ENCODE assay signal across 8 cellular contexts in the genomic region with DNA sequence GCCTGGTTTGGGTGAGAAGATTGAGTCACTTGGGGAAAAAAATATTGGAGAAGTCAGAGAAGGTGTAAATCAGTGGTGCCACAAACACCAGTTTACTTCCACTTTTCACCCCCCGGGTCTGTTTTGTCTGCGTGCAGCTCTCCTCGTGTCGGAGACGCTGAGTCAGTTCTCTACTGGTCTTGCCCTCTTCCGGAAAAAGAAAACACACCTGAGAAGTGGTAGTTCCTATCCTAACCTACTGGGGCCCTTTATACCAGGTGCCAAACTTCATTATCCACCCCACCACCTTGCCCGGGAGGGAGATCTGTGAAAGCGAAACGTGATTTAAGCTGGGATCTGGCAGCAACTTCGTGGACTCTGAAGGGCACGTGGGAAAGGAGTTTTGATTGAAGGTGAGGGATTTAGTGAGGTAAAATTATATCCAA. TPM values are rescaled to one million over a fixed set of nuclear protein-coding genes. Genes with fewer than 3 reads are reported as not detected.
DNase-seq lines count a peak whose midpoint lies in the region; ATAC-seq and TF ChIP-seq lines count a peak whose summit lies in the region.

No MANE protein-coding gene starts in this region.

- no peaks in the 10 kb centered on the region for H3K36me3 ChIP-seq in mesodermal cell (ENCODE audit: control insufficient read depth, insufficient read depth, low read length)

- DNase-seq in HFFc6 (peak; percentile 5), NCI-H1092 (lab: John Stamatoyannopoulos, UW) (peak; percentile 53), coronary artery (ENCODE audit: low spot score) (peak; percentile 72), cerebellar nuclear complex (lab: John Stamatoyannopoulos, UW) (no peak)
- DNase-seq in activated CD4-positive, CD25-positive, alpha-beta regulatory T cell treated with anti-CD3 and anti-CD28 coated beads, Interleukin-2, amount 50 U/mL, for 16 hours (ENCODE audit: low read depth, low spot score), result peak; percentile 58
- DNase-seq in stimulated activated CD8-positive, alpha-beta memory T cell treated with anti-CD3 and anti-CD28 coated beads, Interleukin-4, amount 100 ng/mL, for 24 hours (ENCODE audit: low read depth), result peak; percentile 45

- peaks cover 12% of the 10 kb centered on the region; the same call in 1 of the 2 replicates for H3K36me3 Mint-ChIP-seq in HFFc6 (ENCODE audit: low read depth)

- H3K27ac Mint-ChIP-seq in HFFc6, result peak overlapping the region; percentile 93

- H3K27ac ChIP-seq in coronary artery (peak overlapping the region; percentile 94), mesodermal cell (ENCODE audit: low read depth, low read length, severe bottlenecking) (peak overlapping the region; percentile 72)

- 59 to 72% methylated on average over 6 to 10 of the region's 11 CpGs for WGBS in mesodermal cell (ENCODE audit: insufficient coverage in 2 of 2), 2 experiments

- no peaks in the 10 kb centered on the region for H3K4me1 ChIP-seq in mesodermal cell (ENCODE audit: control insufficient read depth, insufficient read depth, low read length, poor library complexity, severe bottlenecking)

- no peaks in the 10 kb centered on the region; the same call in 1 of the 2 replicates for H3K27me3 Mint-ChIP-seq in HFFc6 (ENCODE audit: insufficient read depth)

- ATAC-seq in GM18498 (IDR thresholded peaks at IDR 0.05; ENCODE audit: unreplicated experiment), result peak; percentile 39

- peaks cover 8% of the 10 kb centered on the region for H3K9me3 Mint-ChIP-seq in HFFc6

- TF ChIP-seq CTCF in HFFc6 (IDR thresholded peaks at IDR 0.05), result no peak
- TF ChIP-seq CTCF in coronary artery (IDR thresholded peaks at IDR 0.05), result no peak

- no peaks in the 10 kb centered on the region for H3K9me3 ChIP-seq in mesodermal cell (ENCODE audit: control insufficient read depth, low read length)

- H3K4me3 ChIP-seq in coronary artery (peak overlapping the region; percentile 92), mesodermal cell (ENCODE audit: extremely low read depth, insufficient read depth, low read length, poor library complexity, severe bottlenecking) (peak overlapping the region; percentile 93)

- H3K4me1 Mint-ChIP-seq in HFFc6 (ENCODE audit: low read depth), result peaks cover 52% of the 10 kb centered on the region

- peak overlapping the region; percentile 97 for H3K4me3 Mint-ChIP-seq in HFFc6

RNA-seq across cellular contexts. Expression of gene IVNS1ABP, which starts 0.9 kb away (rescaled TPM):
- total RNA-seq in HFFc6 (2021; fragmentation: NEBNext Ultra II Directional; extraction: Animal tissue kit (Norgen Biotek cat#: 25700)), result 10 to 100 TPM; 34.1 to 52.4 (median 41.2) TPM
- polyA plus RNA-seq in mesodermal cell (2013, experiment 1 of 2), result 161 TPM
- 175 TPM for polyA plus RNA-seq in mesodermal cell (2013, experiment 2 of 2)

Comparison
In these comparisons a context has a peak if more than half of its experiments do, and no peak if none do; other contexts are left out.
1. DNase-seq: peak in HFFc6 (single experiment), NCI-H1092 (single experiment), activated CD4-positive, CD25-positive, alpha-beta regulatory T cell treated with anti-CD3 and anti-CD28 coated beads, Interleukin-2, amount 50 U/mL, for 16 hours (single experiment), coronary artery (single experiment) and stimulated activated CD8-positive, alpha-beta memory T cell treated with anti-CD3 and anti-CD28 coated beads, Interleukin-4, amount 100 ng/mL, for 24 hours (single experiment); none in cerebellar nuclear complex (0 of 2).